ENCODE assay signal across 12 cellular contexts in the genomic region with DNA sequence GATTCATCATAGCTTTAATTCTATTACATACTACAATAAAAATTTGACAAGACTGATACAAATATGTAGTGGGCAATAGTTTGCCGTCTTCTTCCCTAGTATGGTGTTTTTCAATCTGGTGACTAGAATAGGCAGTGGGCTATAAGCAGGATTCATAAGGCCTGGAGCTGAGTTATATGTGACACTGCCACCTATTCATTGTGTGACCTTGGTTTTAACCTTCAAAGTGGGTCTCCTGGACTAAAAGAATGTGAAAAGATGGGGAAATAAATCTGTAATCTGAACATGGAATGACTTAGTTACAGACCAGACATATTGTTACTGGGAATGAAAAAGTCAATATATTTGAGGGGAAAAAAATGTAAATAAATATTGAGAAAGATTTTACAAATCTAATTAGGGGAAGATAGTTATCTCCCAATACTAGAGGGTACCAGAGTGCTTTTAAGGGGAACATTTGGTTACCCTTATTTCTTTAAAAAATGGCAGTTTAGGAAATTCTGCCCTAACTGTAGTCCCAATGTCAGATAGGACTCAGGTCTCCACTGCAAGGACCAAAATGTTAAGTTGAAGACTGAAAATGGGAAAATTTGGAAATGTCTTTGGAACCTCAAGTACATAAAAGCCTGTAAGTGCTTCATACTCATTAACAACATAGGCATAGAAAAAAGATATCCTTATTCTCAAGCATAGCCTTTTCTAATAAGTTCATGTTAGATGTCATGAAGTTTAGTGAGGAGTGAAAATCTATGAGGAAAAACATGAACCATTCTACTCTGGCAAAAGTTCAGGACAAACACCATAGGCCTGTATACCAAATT. TPM values are rescaled to one million over a fixed set of nuclear protein-coding genes. Genes with fewer than 3 reads are reported as not detected.
DNase-seq lines count a peak whose midpoint lies in the region; ATAC-seq and TF ChIP-seq lines count a peak whose summit lies in the region.
"Had no signal": no experiment of that assay in that cellular context is flagged by ENCODE, and none has a peak within 500 bp of the region (broad histone marks: within the 10 kb centered on the region; RNA-seq: fewer than 3 reads in every experiment).

No MANE protein-coding gene starts in this region.

- TF ChIP-seq CTCF in CD4-positive, alpha-beta T cell (IDR thresholded peaks at IDR 0.05), result no peak
- no peak for TF ChIP-seq CTCF in H9 (conservative IDR thresholded peaks at IDR 0.05)

- POLR2A ChIA-PET in CD4-positive, alpha-beta T cell (lab: Charles Lee), result interaction anchor here (0.6 to 4.7 kb wide), 2 partner anchors 9 to 20 kb away, joined by 3 to 37 read pairs; no protein-coding TSS in a partner anchor
- POLR2A ChIA-PET in naive thymus-derived CD4-positive, alpha-beta T cell (lab: Charles Lee), result interaction anchor here (0.9 to 1.4 kb wide), 2 partner anchors 9 to 10 kb away, joined by 4 read pairs; no protein-coding TSS in a partner anchor

- no peak overlapping the region for H3K4me2 ChIP-seq in H9 (ENCODE audit: insufficient read depth, insufficient read length, low read length)

- H3K9me3 ChIP-seq in CD4-positive, alpha-beta T cell (ENCODE audit: control insufficient read depth, low read length), result no peaks in the 10 kb centered on the region
- H3K9me3 ChIP-seq in H9 (ENCODE audit: control insufficient read depth, low read depth, low read length), result no peaks in the 10 kb centered on the region
- H3K9me3 ChIP-seq in naive thymus-derived CD4-positive, alpha-beta T cell (ENCODE audit: control insufficient read depth in 2 of 3, low read length in 3 of 3), result no peaks in the 10 kb centered on the region
- H3K9me3 ChIP-seq: psoas muscle, thyroid gland had no signal

- no peak overlapping the region for H2BK12ac ChIP-seq in H9 (ENCODE audit: insufficient read length, low read depth, low read length)

- CTCF ChIA-PET in CD4-positive, alpha-beta T cell (lab: Charles Lee), result interaction anchor here (0.7 kb wide), 1 partner anchor 34 kb away, joined by 3 read pairs; no protein-coding TSS in a partner anchor
- CTCF ChIA-PET in naive thymus-derived CD4-positive, alpha-beta T cell (lab: Charles Lee), result no interaction called here

- peaks cover 32 to 72% (median 34%) of the 10 kb centered on the region in 3 experiments for H3K36me3 ChIP-seq in naive thymus-derived CD4-positive, alpha-beta T cell (ENCODE audit: control insufficient read depth in 2 of 3, insufficient read depth in 3 of 3, low read length in 3 of 3)

- no peak overlapping the region for H3K4ac ChIP-seq in H9 (ENCODE audit: low read depth, low read length)

- DNase-seq in CD4-positive, alpha-beta T cell, result no peak
- DNase-seq in H9, result no peak
- DNase-seq in activated T-helper 2 cell treated with anti-CD3 and anti-CD28 coated beads, Interferon-gamma antibody, Interleukin-2, Interleukin-4, amounts not matched to agents 10 μg/mL and 5 μg/mL and 100 μg/mL, durations not matched to agents 14 hours and 24 hours and 36 hours (ENCODE audit: low spot score), result no peak
- no peak for DNase-seq in naive thymus-derived CD4-positive, alpha-beta T cell
- no peak for DNase-seq in dedifferentiated amniotic fluid mesenchymal stem cell (ENCODE audit: extremely low spot score)
- no peak for DNase-seq in cortex of kidney (lab: John Stamatoyannopoulos, UW)
- DNase-seq in stimulated activated CD4-positive, alpha-beta T cell treated with anti-CD3 and anti-CD28 coated beads, Interleukin-15, amount 100 ng/mL, for 24 hours, result no peak
- DNase-seq: activated CD4-positive, alpha-beta T cell treated with anti-CD3 and anti-CD28 coated beads, Interleukin-2, amount 50 U/mL, for 48 hours; activated naive CD4-positive, alpha-beta T cell treated with anti-CD3 and anti-CD28 coated beads, Interleukin-2, amount 50 U/mL, for 16 hours; NCI-H748 treated with DMSO at 0.1 percent for 48 hours; psoas muscle; thyroid gland had no signal

- no peak overlapping the region for H2BK15ac ChIP-seq in H9 (ENCODE audit: low read depth, low read length)

- intact Hi-C loops in CD4-positive, alpha-beta T cell (cut with DNase I, micrococcal nuclease), result no loop called here
- intact Hi-C loops in activated T-helper 2 cell treated with anti-CD3 and anti-CD28 coated beads, Interferon-gamma antibody, Interleukin-2, Interleukin-4, amounts not matched to agents 10 μg/mL and 5 μg/mL and 100 μg/mL, durations not matched to agents 14 hours and 24 hours and 36 hours (cut with micrococcal nuclease), result no loop called here
- intact Hi-C loops in naive thymus-derived CD4-positive, alpha-beta T cell (cut with micrococcal nuclease), result loop anchor here (5.0 kb wide), 1 partner anchor 36 kb away; no protein-coding TSS in a partner anchor

- H3K23me2 ChIP-seq in H9 (ENCODE audit: insufficient read length, low read depth, low read length, poor library complexity, severe bottlenecking), result no peaks in the 10 kb centered on the region

- H2AFZ ChIP-seq in H9 (ENCODE audit: low read length), result no peak overlapping the region

- H2BK120ac ChIP-seq in H9 (ENCODE audit: low read depth, low read length, poor library complexity, severe bottlenecking), result no peak overlapping the region

- no peak for ATAC-seq in CD4-positive, alpha-beta T cell (ENCODE audit: poor library complexity)
- ATAC-seq in naive thymus-derived CD4-positive, alpha-beta T cell, result no peak
- ATAC-seq: psoas muscle had no signal

- H2BK20ac ChIP-seq in H9 (ENCODE audit: low read depth, low read length, poor library complexity, severe bottlenecking), result no peak overlapping the region

- H3K18ac ChIP-seq in H9 (ENCODE audit: insufficient read length, low read depth, low read length), result no peak overlapping the region

- H3K79me1 ChIP-seq in H9 (ENCODE audit: insufficient read depth, low read depth, low read length, poor library complexity, severe bottlenecking), result no peaks in the 10 kb centered on the region

- 0 out of 2 replicates have a peak, but pooled peaks cover 2% of the 10 kb centered on the region for H3K79me2 ChIP-seq in H9 (ENCODE audit: insufficient read depth, low read length)

- H3K27me3 ChIP-seq in CD4-positive, alpha-beta T cell (ENCODE audit: control insufficient read depth, insufficient read depth, low read length), result no peaks in the 10 kb centered on the region
- no peaks in the 10 kb centered on the region for H3K27me3 ChIP-seq in H9 (ENCODE audit: insufficient read depth, low read length)
- H3K27me3 ChIP-seq in naive thymus-derived CD4-positive, alpha-beta T cell (ENCODE audit: control insufficient read depth in 2 of 2, insufficient read depth in 2 of 2, low read length in 2 of 2), result no peaks in the 10 kb centered on the region
- H3K27me3 ChIP-seq: thyroid gland had no signal

- no peak overlapping the region for H3K9ac ChIP-seq in H9 (ENCODE audit: extremely low read depth, insufficient read length, low read length)

- no peak overlapping the region for H4K91ac ChIP-seq in H9 (ENCODE audit: insufficient read length, low read depth, low read length)

- H2AK5ac ChIP-seq in H9 (ENCODE audit: insufficient read length, low read length), result no peak overlapping the region

- no peak overlapping the region for H3K4me3 ChIP-seq in naive thymus-derived CD4-positive, alpha-beta T cell (ENCODE audit: low read length)
- H3K4me3 ChIP-seq: psoas muscle, thyroid gland had no signal

- H3K23ac ChIP-seq in H9 (ENCODE audit: insufficient read length, low read depth, low read length), result no peak overlapping the region

- no peak overlapping the region for H3K56ac ChIP-seq in H9 (ENCODE audit: insufficient read length, low read depth, low read length)

- WGBS in H9 (ENCODE audit: extremely low coverage, insufficient read length, low lambda C conversion rate), result no CpG with 5 or more reads among the region's 1 CpG

- H3K4me3 Mint-ChIP-seq in CD4-positive, alpha-beta T cell, result no peak overlapping the region
- no peak overlapping the region for H3K4me3 Mint-ChIP-seq in H9
- H3K4me3 Mint-ChIP-seq in activated T-helper 2 cell treated with anti-CD3 and anti-CD28 coated beads, Interferon-gamma antibody, Interleukin-2, Interleukin-4, amounts not matched to agents 10 μg/mL and 5 μg/mL and 100 μg/mL, durations not matched to agents 14 hours and 24 hours and 36 hours (ENCODE audit: low read depth), result no peak overlapping the region
- no peak overlapping the region for H3K4me3 Mint-ChIP-seq in naive thymus-derived CD4-positive, alpha-beta T cell

- H3K4me1 Mint-ChIP-seq in CD4-positive, alpha-beta T cell (ENCODE audit: low read depth), result peaks cover 33% of the 10 kb centered on the region
- peaks cover 3 to 4% of the 10 kb centered on the region in 2 experiments; a peak in 3 of 4 replicates for H3K4me1 Mint-ChIP-seq in H9
- H3K4me1 Mint-ChIP-seq in activated T-helper 2 cell treated with anti-CD3 and anti-CD28 coated beads, Interferon-gamma antibody, Interleukin-2, Interleukin-4, amounts not matched to agents 10 μg/mL and 5 μg/mL and 100 μg/mL, durations not matched to agents 14 hours and 24 hours and 36 hours (ENCODE audit: low read depth), result peaks cover 16% of the 10 kb centered on the region
- peaks cover 9 to 48% (median 41%) of the 10 kb centered on the region in 7 donors for H3K4me1 Mint-ChIP-seq in naive thymus-derived CD4-positive, alpha-beta T cell

- peak overlapping the region; percentile 3 for H3K27ac Mint-ChIP-seq in CD4-positive, alpha-beta T cell
- H3K27ac Mint-ChIP-seq in H9, result peak overlapping the region in 2 of 3 experiments; percentile 71 to 94; a peak in 3 of 7 replicates
- H3K27ac Mint-ChIP-seq in activated T-helper 2 cell treated with anti-CD3 and anti-CD28 coated beads, Interferon-gamma antibody, Interleukin-2, Interleukin-4, amounts not matched to agents 10 μg/mL and 5 μg/mL and 100 μg/mL, durations not matched to agents 14 hours and 24 hours and 36 hours, result peak overlapping the region; percentile 82
- peak overlapping the region in 6 of 9 donors; percentile 12 to 87 (median 57) for H3K27ac Mint-ChIP-seq in naive thymus-derived CD4-positive, alpha-beta T cell

- H2BK5ac ChIP-seq in H9 (ENCODE audit: insufficient read length, low read length), result no peak overlapping the region

- peaks cover 95% of the 10 kb centered on the region for H3K36me3 Mint-ChIP-seq in CD4-positive, alpha-beta T cell (ENCODE audit: low read depth)
- H3K36me3 Mint-ChIP-seq in H9 (ENCODE audit: insufficient read depth in 1 of 3, low read depth in 3 of 3), result peaks cover 32 to 86% (median 84%) of the 10 kb centered on the region in 3 experiments
- H3K36me3 Mint-ChIP-seq in activated T-helper 2 cell treated with anti-CD3 and anti-CD28 coated beads, Interferon-gamma antibody, Interleukin-2, Interleukin-4, amounts not matched to agents 10 μg/mL and 5 μg/mL and 100 μg/mL, durations not matched to agents 14 hours and 24 hours and 36 hours (ENCODE audit: low read depth), result peaks cover 91% of the 10 kb centered on the region
- peaks cover 7 to 42% (median 34%) of the 10 kb centered on the region in 5 donors for H3K36me3 Mint-ChIP-seq in naive thymus-derived CD4-positive, alpha-beta T cell

- no peaks in the 10 kb centered on the region for H3K4me1 ChIP-seq in H9 (ENCODE audit: insufficient read depth, low read length)
- peaks cover 0 to 13% of the 10 kb centered on the region in 2 donors for H3K4me1 ChIP-seq in naive thymus-derived CD4-positive, alpha-beta T cell (ENCODE audit: control insufficient read depth in 2 of 2, insufficient read depth in 2 of 2, low read length in 2 of 2)
- H3K4me1 ChIP-seq: thyroid gland had no signal

- no peak overlapping the region for H3K27ac ChIP-seq in CD4-positive, alpha-beta T cell (ENCODE audit: low read depth, low read length)
- no peak overlapping the region for H3K27ac ChIP-seq in H9 (ENCODE audit: insufficient read length, low read depth, low read length)
- H3K27ac ChIP-seq in naive thymus-derived CD4-positive, alpha-beta T cell (ENCODE audit: low read depth, low read length), result peak overlapping the region; percentile 40
- H3K27ac ChIP-seq: psoas muscle had no signal

- H3K9me3 Mint-ChIP-seq in CD4-positive, alpha-beta T cell, result no peaks in the 10 kb centered on the region
- H3K9me3 Mint-ChIP-seq in H9, result no peaks in the 10 kb centered on the region
- no peaks in the 10 kb centered on the region for H3K9me3 Mint-ChIP-seq in activated T-helper 2 cell treated with anti-CD3 and anti-CD28 coated beads, Interferon-gamma antibody, Interleukin-2, Interleukin-4, amounts not matched to agents 10 μg/mL and 5 μg/mL and 100 μg/mL, durations not matched to agents 14 hours and 24 hours and 36 hours
- H3K9me3 Mint-ChIP-seq in naive thymus-derived CD4-positive, alpha-beta T cell, result no peaks in the 10 kb centered on the region

- H4K5ac ChIP-seq in H9 (ENCODE audit: insufficient read length, low read depth, low read length), result no peak overlapping the region

- no peak overlapping the region for H4K8ac ChIP-seq in H9 (replicated peaks; ENCODE audit: insufficient read length, low read depth, low read length)

- no peak overlapping the region for H3K14ac ChIP-seq in H9 (ENCODE audit: insufficient read depth, low read length)

- no peaks in the 10 kb centered on the region for H4K20me1 ChIP-seq in H9 (ENCODE audit: control insufficient read depth, insufficient read depth, insufficient read length)

- no peaks in the 10 kb centered on the region for H3K27me3 Mint-ChIP-seq in CD4-positive, alpha-beta T cell
- no peaks in the 10 kb centered on the region for H3K27me3 Mint-ChIP-seq in H9 (ENCODE audit: low read depth)
- H3K27me3 Mint-ChIP-seq in activated T-helper 2 cell treated with anti-CD3 and anti-CD28 coated beads, Interferon-gamma antibody, Interleukin-2, Interleukin-4, amounts not matched to agents 10 μg/mL and 5 μg/mL and 100 μg/mL, durations not matched to agents 14 hours and 24 hours and 36 hours (ENCODE audit: low read depth), result no peaks in the 10 kb centered on the region
- H3K27me3 Mint-ChIP-seq in naive thymus-derived CD4-positive, alpha-beta T cell, result no peaks in the 10 kb centered on the region

- H3T11ph ChIP-seq in H9 (ENCODE audit: low read length), result no peak overlapping the region

RNA-seq across cellular contexts. Expression of gene SETD5, which starts 10.7 kb away (rescaled TPM):
- total RNA-seq in CD4-positive, alpha-beta T cell, result 10 to 100 TPM; 58.5 to 67.6 TPM
- 185 and 207 TPM in 2 replicates for total RNA-seq in H9 (2021)
- total RNA-seq in activated T-helper 2 cell treated with anti-CD3 and anti-CD28 coated beads, Interferon-gamma antibody, Interleukin-2, Interleukin-4, amounts not matched to agents 10 μg/mL and 5 μg/mL and 100 μg/mL, durations not matched to agents 14 hours and 24 hours and 36 hours, result 146 and 148 TPM in 2 replicates
- 100 to 1,000 TPM; 120 to 157 (median 153) TPM for total RNA-seq in naive thymus-derived CD4-positive, alpha-beta T cell
- polyA plus RNA-seq in naive thymus-derived CD4-positive, alpha-beta T cell, result 10 to 100 TPM; 28.7 to 49.4 TPM

RNA-seq across cellular contexts. Expression of gene THUMPD3, which starts 23.9 kb away (rescaled TPM):
- 10 to 100 TPM; 74.2 to 78.0 TPM for total RNA-seq in CD4-positive, alpha-beta T cell
- 57.0 and 58.4 TPM in 2 replicates for total RNA-seq in H9 (2021)
- total RNA-seq in activated T-helper 2 cell treated with anti-CD3 and anti-CD28 coated beads, Interferon-gamma antibody, Interleukin-2, Interleukin-4, amounts not matched to agents 10 μg/mL and 5 μg/mL and 100 μg/mL, durations not matched to agents 14 hours and 24 hours and 36 hours, result 56.5 and 57.7 TPM in 2 replicates
- 10 to 100 TPM; 39.4 to 54.8 (median 42.4) TPM for total RNA-seq in naive thymus-derived CD4-positive, alpha-beta T cell
- 10 to 100 TPM; 24.1 to 25.9 TPM for polyA plus RNA-seq in naive thymus-derived CD4-positive, alpha-beta T cell

Comparison
In these comparisons a context has a peak if more than half of its experiments do, and no peak if none do; other contexts are left out.
1. H3K27ac Mint-ChIP-seq: peak in every context shown above with its lines; median percentile 82 in H9; 82 in activated T-helper 2 cell treated with anti-CD3 and anti-CD28 coated beads, Interferon-gamma antibody, Interleukin-2, Interleukin-4, amounts not matched to agents 10 μg/mL and 5 μg/mL and 100 μg/mL, durations not matched to agents 14 hours and 24 hours and 36 hours; 57 in naive thymus-derived CD4-positive, alpha-beta T cell; 3 in CD4-positive, alpha-beta T cell.
2. intact Hi-C loops: an anchor here in naive thymus-derived CD4-positive, alpha-beta T cell (5.0 kb wide); none called in CD4-positive, alpha-beta T cell and activated T-helper 2 cell treated with anti-CD3 and anti-CD28 coated beads, Interferon-gamma antibody, Interleukin-2, Interleukin-4, amounts not matched to agents 10 μg/mL and 5 μg/mL and 100 μg/mL, durations not matched to agents 14 hours and 24 hours and 36 hours.